In the genomic region with DNA sequence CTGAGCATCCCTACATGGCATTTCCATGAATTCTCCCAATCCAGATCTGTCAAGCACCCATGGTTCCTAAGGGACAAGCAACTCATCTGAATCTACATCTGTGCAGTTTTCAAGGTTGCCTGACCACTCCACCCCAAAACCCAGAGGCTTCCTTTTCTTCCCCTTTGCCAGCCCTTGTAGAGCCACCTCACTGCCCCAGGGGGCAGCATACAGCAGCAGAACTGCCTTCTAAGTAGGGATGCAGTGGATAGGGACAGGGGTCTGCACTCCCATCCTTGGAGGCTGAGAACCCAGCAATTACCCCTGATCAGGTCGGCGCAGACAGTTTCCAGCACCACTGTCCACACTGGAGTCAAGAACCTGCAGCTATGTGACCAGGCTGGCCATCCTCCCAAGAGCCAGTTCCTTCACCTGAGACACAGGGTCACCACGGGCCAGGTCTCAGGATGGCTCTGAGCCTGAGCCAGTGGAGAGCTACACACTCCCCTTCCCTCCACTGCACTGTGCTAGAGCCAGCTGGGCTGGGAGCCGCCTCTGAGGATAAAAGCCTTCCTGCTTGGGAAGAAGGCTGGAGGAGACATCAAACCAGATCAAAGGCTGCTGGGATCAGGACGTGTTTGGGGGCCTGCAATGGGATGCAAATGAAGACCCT, we compare ENCODE assay signal across 12 cellular contexts.
A peak's percentile ranks its signal among the peaks of the same experiment; 100 is the strongest.
DNase-seq lines count a peak whose midpoint lies in the region; ATAC-seq, FAIRE-seq and TF ChIP-seq lines count a peak whose summit lies in the region.
"Had no signal": no experiment of that assay in that cellular context is flagged by ENCODE, and none has a peak within 500 bp of the region (broad histone marks: within the 10 kb centered on the region; RNA-seq: fewer than 3 reads in every experiment).

No MANE protein-coding gene starts in this region.

- no peak overlapping the region for H3K18ac ChIP-seq in IMR-90 (ENCODE audit: low read depth, low read length)

- no peaks in the 10 kb centered on the region for H3K9me1 ChIP-seq in IMR-90 (ENCODE audit: insufficient read depth, low read length)
- H3K9me1 ChIP-seq in K562 (ENCODE audit: control insufficient read depth, insufficient read depth, low read length): no peaks in the 10 kb centered on the region

- TF ChIP-seq CTCF in IMR-90 (conservative IDR thresholded peaks at IDR 0.05; ENCODE audit: low read depth, low read length) (peak; percentile 21; the same call in 1 of the 2 replicates), K562 (IDR thresholded peaks at IDR 0.05 in 2 of 3, conservative IDR thresholded peaks at IDR 0.05 in 1 of 3; ENCODE audit: insufficient read depth in 2 of 3, low read depth in 1 of 3, low read length in 3 of 3) (peak; percentile 49 to 68 (median 64)), mesothelial cell of epicardium (IDR thresholded peaks at IDR 0.05; ENCODE audit: unreplicated experiment) (peak; percentile 26), omental fat pad (IDR thresholded peaks at IDR 0.05) (no peak)

- no peak overlapping the region for H3K4ac ChIP-seq in IMR-90 (ENCODE audit: low read depth, low read length)

- H3K79me1 ChIP-seq in IMR-90 (ENCODE audit: low read depth in 1 of 2, low read length in 2 of 2): no peaks in the 10 kb centered on the region

- no peak overlapping the region for H4K91ac ChIP-seq in IMR-90 (ENCODE audit: insufficient read depth, low read depth, low read length)

- ATAC-seq in IMR-90 (ENCODE audit: low read depth): no peak
- peak; percentile 72 for ATAC-seq in K562
- ATAC-seq in stimulated activated naive CD8-positive, alpha-beta T cell treated with anti-CD3 and anti-CD28 coated beads, Interleukin-15, amount 100 ng/mL, for 72 hours: no peak
- no peak for ATAC-seq in omental fat pad (ENCODE audit: low FRiP score)

- TF ChIP-seq POLR2A in IMR-90 (IDR thresholded peaks at IDR 0.05; ENCODE audit: low read depth, low read length) (no peak), K562 (conservative IDR thresholded peaks at IDR 0.05) (no peak)

- no peak overlapping the region for H3K4me2 ChIP-seq in IMR-90 (ENCODE audit: low read depth, low read length)
- no peak overlapping the region for H3K4me2 ChIP-seq in K562 (ENCODE audit: insufficient read depth, low read length)

- H2AK5ac ChIP-seq in IMR-90 (ENCODE audit: low read depth, low read length): no peak overlapping the region

- H2BK5ac ChIP-seq in IMR-90 (ENCODE audit: low read depth, low read length, poor library complexity, severe bottlenecking): no peak overlapping the region

- in situ Hi-C loops in IMR-90 (cut with MboI; ENCODE audit: low sequenced_read_pairs): no loop called here
- in situ Hi-C loops in K562 (cut with MboI): no loop called here

- intact Hi-C loops in IMR-90 (cut with micrococcal nuclease): no loop called here
- intact Hi-C loops in K562 (cut with micrococcal nuclease): no loop called here

- FAIRE-seq in K562 (lab: Jason Lieb, UNC): peak; percentile 23
- FAIRE-seq: G401.6 had no signal

- H2BK15ac ChIP-seq in IMR-90 (ENCODE audit: low read depth, low read length): no peak overlapping the region

- no peak overlapping the region for H3K27ac Mint-ChIP-seq in mesothelial cell of epicardium
- no peak overlapping the region for H3K27ac Mint-ChIP-seq in stimulated activated naive CD8-positive, alpha-beta T cell treated with anti-CD3 and anti-CD28 coated beads, Interleukin-15, amount 100 ng/mL, for 72 hours
- no peak overlapping the region for H3K27ac Mint-ChIP-seq in activated T-cell treated with anti-CD3 and anti-CD28 coated beads, Interleukin-2, amount 50 U/mL, for 24 hours
- H3K27ac Mint-ChIP-seq: activated naive CD8-positive, alpha-beta T cell treated with anti-CD3 and anti-CD28 coated beads, Interleukin-2, amount 10 ng/mL, durations not matched to agents 7 days and 5 days had no signal

- CTCF ChIA-PET in IMR-90 (lab: Yijun Ruan, JAX) (no interaction called here), K562 (lab: Yijun Ruan, JAX; ENCODE audit: low intra/inter-chr PET ratio) (no interaction called here)

- H3K36me3 ChIP-seq in IMR-90 (ENCODE audit: control insufficient read depth, insufficient read depth, low read length): no peaks in the 10 kb centered on the region
- H3K36me3 ChIP-seq in K562 (ENCODE audit: control insufficient read depth, insufficient read depth, low read length): no peaks in the 10 kb centered on the region
- H3K36me3 ChIP-seq: MG63 had no signal

- H2BK120ac ChIP-seq in IMR-90 (ENCODE audit: low read depth, low read length): no peak overlapping the region

- no peak overlapping the region for H2AFZ ChIP-seq in IMR-90 (replicated peaks; ENCODE audit: low read length, poor library complexity)
- H2AFZ ChIP-seq in K562 (ENCODE audit: low read depth, low read length): no peak overlapping the region

- no peak overlapping the region for H2AK9ac ChIP-seq in IMR-90 (replicated peaks; ENCODE audit: low read depth, low read length, poor library complexity)

- H3K56ac ChIP-seq in IMR-90 (ENCODE audit: extremely low read depth, insufficient read depth, low read length): no peak overlapping the region

- H3K4me1 ChIP-seq in IMR-90 (ENCODE audit: control insufficient read depth, insufficient read depth, low read length) (no peaks in the 10 kb centered on the region), K562 (replicated peaks in 1 of 2; ENCODE audit: control insufficient read depth in 2 of 2, insufficient read depth in 2 of 2, low read length in 2 of 2) (no peaks in the 10 kb centered on the region)

- dilution Hi-C loops in IMR-90 (cut with HindIII; ENCODE audit: low sequenced_read_pairs, unreplicated experiment): no loop called here

- H3K36me3 Mint-ChIP-seq in mesothelial cell of epicardium: no peaks in the 10 kb centered on the region
- no peaks in the 10 kb centered on the region for H3K36me3 Mint-ChIP-seq in activated T-cell treated with anti-CD3 and anti-CD28 coated beads, Interleukin-2, amount 50 U/mL, for 24 hours (ENCODE audit: low read depth)
- H3K36me3 Mint-ChIP-seq: activated naive CD8-positive, alpha-beta T cell treated with anti-CD3 and anti-CD28 coated beads, Interleukin-2, amount 10 ng/mL, durations not matched to agents 7 days and 5 days had no signal

- H3K27me3 Mint-ChIP-seq in mesothelial cell of epicardium (ENCODE audit: low read depth): peaks cover 70% of the 10 kb centered on the region
- peaks cover 44% of the 10 kb centered on the region for H3K27me3 Mint-ChIP-seq in stimulated activated naive CD8-positive, alpha-beta T cell treated with anti-CD3 and anti-CD28 coated beads, Interleukin-15, amount 100 ng/mL, for 72 hours
- peaks cover 12% of the 10 kb centered on the region for H3K27me3 Mint-ChIP-seq in activated T-cell treated with anti-CD3 and anti-CD28 coated beads, Interleukin-2, amount 50 U/mL, for 24 hours

- 92% methylated on average over 2 of the region's 5 CpGs; no CpG with 5 or more reads in 1 of the 2 experiments for WGBS in IMR-90 (ENCODE audit: extremely low coverage in 2 of 2, insufficient read length in 1 of 2), 2 experiments
- 1% methylated on average over 5 of the region's 5 CpGs for WGBS in K562 (ENCODE audit: insufficient coverage, low coverage, missing lambda C conversion rate)

- peaks cover 5% of the 10 kb centered on the region for H3K27me3 ChIP-seq in IMR-90 (ENCODE audit: control insufficient read depth, insufficient read depth, low read length)
- no peaks in the 10 kb centered on the region for H3K27me3 ChIP-seq in K562 (ENCODE audit: control insufficient read depth in 2 of 2, insufficient read depth in 2 of 2, low read length in 2 of 2)
- H3K27me3 ChIP-seq: MG63 had no signal

- H3K9ac ChIP-seq in IMR-90 (ENCODE audit: low read depth, low read length): no peak overlapping the region
- no peak overlapping the region for H3K9ac ChIP-seq in K562 (ENCODE audit: insufficient read depth in 1 of 2, low read depth in 2 of 2, low read length in 2 of 2)

- H2BK20ac ChIP-seq in IMR-90 (ENCODE audit: low read depth, low read length): no peak overlapping the region

- H3K79me2 ChIP-seq in K562 (ENCODE audit: control insufficient read depth, insufficient read depth, low read length): no peaks in the 10 kb centered on the region

- no peak overlapping the region for H3K23ac ChIP-seq in IMR-90 (ENCODE audit: low read depth, low read length)

- no peak overlapping the region for H3K4me3 Mint-ChIP-seq in mesothelial cell of epicardium
- no peak overlapping the region for H3K4me3 Mint-ChIP-seq in stimulated activated naive CD8-positive, alpha-beta T cell treated with anti-CD3 and anti-CD28 coated beads, Interleukin-15, amount 100 ng/mL, for 72 hours
- no peak overlapping the region for H3K4me3 Mint-ChIP-seq in activated T-cell treated with anti-CD3 and anti-CD28 coated beads, Interleukin-2, amount 50 U/mL, for 24 hours
- H3K4me3 Mint-ChIP-seq: activated naive CD8-positive, alpha-beta T cell treated with anti-CD3 and anti-CD28 coated beads, Interleukin-2, amount 10 ng/mL, durations not matched to agents 7 days and 5 days had no signal

- H3K14ac ChIP-seq in IMR-90 (replicated peaks; ENCODE audit: low read depth, low read length): no peak overlapping the region

- H4K5ac ChIP-seq in IMR-90 (ENCODE audit: low read depth, low read length): no peak overlapping the region

- no peak for TF ChIP-seq EP300 in K562 (IDR thresholded peaks at IDR 0.05; ENCODE audit: low read length)

- H3K9me3 ChIP-seq in IMR-90 (ENCODE audit: control insufficient read depth, insufficient read depth, low read length) (no peaks in the 10 kb centered on the region), K562 (replicated peaks; ENCODE audit: control insufficient read depth, insufficient read depth, low read depth, low read length) (no peaks in the 10 kb centered on the region)
- H3K9me3 ChIP-seq: MG63 had no signal

- no TSS peak for BruUV-seq in IMR-90 (replicated peaks; lab: Mats Ljungman, UMichigan)
- BruUV-seq in K562 (replicated peaks; lab: Mats Ljungman, UMichigan): no TSS peak

- POLR2A ChIA-PET in IMR-90 (lab: Charles Lee; ENCODE audit: unreplicated experiment): no interaction called here
- POLR2A ChIA-PET in K562 (lab: Yijun Ruan, JAX): no interaction called here

- H3K9me3 Mint-ChIP-seq in mesothelial cell of epicardium: no peaks in the 10 kb centered on the region
- H3K9me3 Mint-ChIP-seq in stimulated activated naive CD8-positive, alpha-beta T cell treated with anti-CD3 and anti-CD28 coated beads, Interleukin-15, amount 100 ng/mL, for 72 hours: peaks cover 5 to 15% of the 10 kb centered on the region in 2 donors
- peaks cover 3% of the 10 kb centered on the region for H3K9me3 Mint-ChIP-seq in activated T-cell treated with anti-CD3 and anti-CD28 coated beads, Interleukin-2, amount 50 U/mL, for 24 hours

- H3K27ac ChIP-seq in IMR-90 (ENCODE audit: insufficient read depth, low read length): no peak overlapping the region
- H3K27ac ChIP-seq in K562 (ENCODE audit: extremely low read depth, low read depth, low read length): no peak overlapping the region

- TF ChIP-seq RAD21 in IMR-90 (IDR thresholded peaks at IDR 0.05; ENCODE audit: low read length) (no peak), K562 (CRISPR knock-in tag; conservative IDR thresholded peaks at IDR 0.05 in 1 of 2, IDR thresholded peaks at IDR 0.05 in 1 of 2) (peak in 1 of 2 experiments; percentile 29; a peak in 1 of 4 replicates)

- DNase-seq in ELF-1 (ENCODE audit: low read depth, low spot score) (peak; percentile 34), IMR-90 (no peak), K562 (ENCODE audit: extremely low read depth in 1 of 4, low spot score in 3 of 4) (peak; percentile 14 to 49 (median 36)), mesothelial cell of epicardium (ENCODE audit: low spot score in 2 of 2, unreplicated experiment in 2 of 2) (no peak), ecto neural progenitor cell (ENCODE audit: low spot score) (no peak), omental fat pad (ENCODE audit: low spot score) (no peak)
- DNase-seq in stimulated activated naive CD8-positive, alpha-beta T cell treated with anti-CD3 and anti-CD28 coated beads, Interleukin-15, amount 100 ng/mL, for 72 hours: no peak
- DNase-seq in activated T-cell treated with anti-CD3 and anti-CD28 coated beads, Interleukin-2, amount 50 U/mL, for 24 hours: no peak
- DNase-seq: activated CD4-positive, alpha-beta T cell treated with anti-CD3 and anti-CD28 coated beads for 1 hour; activated naive CD8-positive, alpha-beta T cell treated with anti-CD3 and anti-CD28 coated beads, Interleukin-2, amount 10 ng/mL, durations not matched to agents 7 days and 5 days; MG63 had no signal

- no peaks in the 10 kb centered on the region for H4K20me1 ChIP-seq in IMR-90 (ENCODE audit: insufficient read depth, low read length)
- 0 out of 2 replicates have a peak, but pooled peaks cover 5% of the 10 kb centered on the region for H4K20me1 ChIP-seq in K562 (replicated peaks; ENCODE audit: control insufficient read depth, insufficient read depth, low read length)

- H3K4me1 Mint-ChIP-seq in mesothelial cell of epicardium: peaks cover 12% of the 10 kb centered on the region
- no peaks in the 10 kb centered on the region for H3K4me1 Mint-ChIP-seq in stimulated activated naive CD8-positive, alpha-beta T cell treated with anti-CD3 and anti-CD28 coated beads, Interleukin-15, amount 100 ng/mL, for 72 hours
- H3K4me1 Mint-ChIP-seq in activated T-cell treated with anti-CD3 and anti-CD28 coated beads, Interleukin-2, amount 50 U/mL, for 24 hours (ENCODE audit: low read depth): no peaks in the 10 kb centered on the region
- H3K4me1 Mint-ChIP-seq: activated naive CD8-positive, alpha-beta T cell treated with anti-CD3 and anti-CD28 coated beads, Interleukin-2, amount 10 ng/mL, durations not matched to agents 7 days and 5 days had no signal

- H3K4me3 ChIP-seq in IMR-90 (ENCODE audit: insufficient read depth, low read depth, low read length) (no peak overlapping the region), K562 (no peak overlapping the region)
- H3K4me3 ChIP-seq: MG63 had no signal

- no peak overlapping the region for H4K8ac ChIP-seq in IMR-90 (ENCODE audit: low read depth in 2 of 2, low read length in 2 of 2)

Comparison
In these comparisons a context has a peak if more than half of its experiments do, and no peak if none do; other contexts are left out.
1. DNase-seq: peak in ELF-1 (single experiment) and K562 (4 of 4); none in IMR-90 (single experiment), mesothelial cell of epicardium (0 of 2), stimulated activated naive CD8-positive, alpha-beta T cell treated with anti-CD3 and anti-CD28 coated beads, Interleukin-15, amount 100 ng/mL, for 72 hours (0 of 2), ecto neural progenitor cell (single experiment), omental fat pad (single experiment) and activated T-cell treated with anti-CD3 and anti-CD28 coated beads, Interleukin-2, amount 50 U/mL, for 24 hours (single experiment).
2. CTCF ChIP-seq: peak in IMR-90 (single experiment), K562 (3 of 3) and mesothelial cell of epicardium (single experiment); none in omental fat pad (0 of 3).